Comparison of ENCODE assay signal across 8 cellular contexts in genomic region chr12:104957388-104958008, GRCh38. TPM values are rescaled to one million over a fixed set of nuclear protein-coding genes. Genes with fewer than 3 reads are reported as not detected.
A peak's percentile ranks its signal among the peaks of the same experiment; 100 is the strongest.
DNase-seq lines count a peak whose midpoint lies in the region; ATAC-seq, FAIRE-seq and TF ChIP-seq lines count a peak whose summit lies in the region.

No MANE protein-coding gene starts in this region.

- H3K23ac ChIP-seq in mesenchymal stem cell (ENCODE audit: low read length in 2 of 2) = no peak overlapping the region

- no peak overlapping the region for H2BK5ac ChIP-seq in mesenchymal stem cell (ENCODE audit: low read depth, low read length, poor library complexity, severe bottlenecking)

- H3K27ac ChIP-seq in mesenchymal stem cell (ENCODE audit: low read length, poor library complexity, severe bottlenecking) = no peak overlapping the region

- no peak overlapping the region for H2AK5ac ChIP-seq in mesenchymal stem cell (ENCODE audit: low read length, severe bottlenecking)

- no peak overlapping the region for H2BK12ac ChIP-seq in mesenchymal stem cell (ENCODE audit: low read length in 2 of 2)

- H4K91ac ChIP-seq in mesenchymal stem cell (ENCODE audit: low read length) = no peak overlapping the region

- peak overlapping the region; percentile 93 for H3K9ac ChIP-seq in mesenchymal stem cell (ENCODE audit: low read length)

- H3K4me3 Mint-ChIP-seq in T-helper 17 cell = peak overlapping the region; percentile 89

- peaks cover 24% of the 10 kb centered on the region for H3K4me1 Mint-ChIP-seq in T-helper 17 cell

- H2BK120ac ChIP-seq in mesenchymal stem cell (ENCODE audit: low read depth, low read length) = no peak overlapping the region

- H2BK15ac ChIP-seq in mesenchymal stem cell (ENCODE audit: low read depth, poor library complexity, severe bottlenecking) = peak overlapping the region; percentile 94

- DNase-seq in SHP77 (lab: John Stamatoyannopoulos, UW) (peak; percentile 12 to 50), SHP77 treated with DMSO at 0.1 percent for 48 hours (lab: John Stamatoyannopoulos, UW) (no peak), T-helper 17 cell (peak in 2 of 3 donors; percentile 13 to 14), cerebellar cortex (ENCODE audit: low spot score) (peak; percentile 54), mesenchymal stem cell (peak; percentile 18), H54 (ENCODE audit: insufficient read length, low spot score) (no peak)
- DNase-seq in stimulated activated naive CD8-positive, alpha-beta T cell treated with anti-CD3 and anti-CD28 coated beads, Interleukin-15, Interleukin-2, amounts not matched to agents 100 U/mL and 50 U/mL, for 24 hours = no peak

- no peak for TF ChIP-seq POLR2A in H54 (IDR thresholded peaks at IDR 0.05; ENCODE audit: low read depth, low read length)

- ATAC-seq in HG03432 (IDR thresholded peaks at IDR 0.05; ENCODE audit: unreplicated experiment) (peak; percentile 35), T-helper 17 cell (peak; percentile 30)
- ATAC-seq in stimulated activated naive CD8-positive, alpha-beta T cell treated with anti-CD3 and anti-CD28 coated beads, Interleukin-15, Interleukin-2, amounts not matched to agents 100 U/mL and 50 U/mL, for 24 hours = peak; percentile 47

- peak overlapping the region in 1 of 2 experiments; percentile 6 for H3K14ac ChIP-seq in mesenchymal stem cell (ENCODE audit: low read length in 2 of 2)

- no peaks in the 10 kb centered on the region for H3K9me3 ChIP-seq in T-helper 17 cell (ENCODE audit: control insufficient read depth, low read length, poor library complexity, severe bottlenecking)
- H3K9me3 ChIP-seq in mesenchymal stem cell (ENCODE audit: control insufficient read depth, low read length) = no peaks in the 10 kb centered on the region

- no peaks in the 10 kb centered on the region for H3K36me3 ChIP-seq in mesenchymal stem cell (ENCODE audit: control insufficient read depth in 1 of 2, insufficient read depth in 2 of 2, low read depth in 1 of 2, low read length in 2 of 2)

- H3K4me1 ChIP-seq in mesenchymal stem cell (ENCODE audit: control insufficient read depth, insufficient read depth, low read depth, low read length) = peaks cover 6% of the 10 kb centered on the region

- no peaks in the 10 kb centered on the region for H3K27me3 ChIP-seq in mesenchymal stem cell (ENCODE audit: control insufficient read depth in 1 of 2, insufficient read depth in 1 of 2, low read length in 2 of 2)

- peak overlapping the region in 1 of 2 experiments; percentile 71 for H3K18ac ChIP-seq in mesenchymal stem cell (ENCODE audit: low read depth in 1 of 2, low read length in 2 of 2)

- no peak overlapping the region for H4K8ac ChIP-seq in mesenchymal stem cell (ENCODE audit: low read length)

- peak overlapping the region; percentile 79 to 83 for H3K4me3 ChIP-seq in mesenchymal stem cell (ENCODE audit: insufficient read depth in 1 of 2, low read depth in 1 of 2, low read length in 2 of 2)

- no peaks in the 10 kb centered on the region for H3K36me3 Mint-ChIP-seq in T-helper 17 cell (ENCODE audit: low read depth)

- H3K79me1 ChIP-seq in mesenchymal stem cell (replicated peaks; ENCODE audit: low read length, poor library complexity, severe bottlenecking) = peaks cover 5% of the 10 kb centered on the region

- H3K4ac ChIP-seq in mesenchymal stem cell (ENCODE audit: low read depth in 1 of 2, low read length in 2 of 2) = no peak overlapping the region

- no peak for FAIRE-seq in H54 (lab: Jason Lieb, UNC)

- 2% methylated on average over 24 of the region's 37 CpGs for WGBS in mesenchymal stem cell

- peaks cover 2% of the 10 kb centered on the region for H3K27me3 Mint-ChIP-seq in T-helper 17 cell

- H3K4me2 ChIP-seq in mesenchymal stem cell (ENCODE audit: low read length, poor library complexity, severe bottlenecking) = peak overlapping the region; percentile 64

- peak overlapping the region; percentile 79 for H2AFZ ChIP-seq in mesenchymal stem cell (ENCODE audit: low read depth, low read length)

- peak overlapping the region; percentile 53 for H3K27ac Mint-ChIP-seq in T-helper 17 cell

RNA-seq across cellular contexts. Expression of gene SLC41A2, which starts 0.6 kb away (rescaled TPM):
- 1 to 10 TPM; 2.9 TPM for total RNA-seq in T-helper 17 cell
- polyA plus RNA-seq in mesenchymal stem cell (2013, experiment 1 of 2) = 11.9 TPM
- polyA plus RNA-seq in mesenchymal stem cell (2013, experiment 2 of 2) = 12.1 TPM

RNA-seq across cellular contexts. Expression of gene NOPCHAP1, which starts 28.6 kb away (rescaled TPM):
- 1 to 10 TPM; 7.7 to 9.5 TPM for total RNA-seq in T-helper 17 cell
- 20.3 TPM for polyA plus RNA-seq in mesenchymal stem cell (2013, experiment 1 of 2)
- 21.5 TPM for polyA plus RNA-seq in mesenchymal stem cell (2013, experiment 2 of 2)

Comparison
In these comparisons a context has a peak if more than half of its experiments do, and no peak if none do; other contexts are left out.
1. DNase-seq: peak in SHP77 (2 of 2), T-helper 17 cell (2 of 3), cerebellar cortex (single experiment) and mesenchymal stem cell (single experiment); none in SHP77 treated with DMSO at 0.1 percent for 48 hours (single experiment), stimulated activated naive CD8-positive, alpha-beta T cell treated with anti-CD3 and anti-CD28 coated beads, Interleukin-15, Interleukin-2, amounts not matched to agents 100 U/mL and 50 U/mL, for 24 hours (single experiment) and H54 (single experiment).
2. Peak in every context shown above with its lines, with median percentiles within 50 percentile points of each other: ATAC-seq.